8 cellular contexts compared by ENCODE assay signal in genomic region chr9:128103589-128103962, GRCh38. TPM values are rescaled to one million over a fixed set of nuclear protein-coding genes. Genes with fewer than 3 reads are reported as not detected.
DNase-seq lines count a peak whose midpoint lies in the region; ATAC-seq, FAIRE-seq and TF ChIP-seq lines count a peak whose summit lies in the region.

No MANE protein-coding gene starts in this region.

- no peaks in the 10 kb centered on the region for H3K79me2 ChIP-seq in OCI-LY1 (ENCODE audit: insufficient read depth, low read length)
- H3K79me2 ChIP-seq in neural cell (replicated peaks; ENCODE audit: insufficient read depth, low read length): no peaks in the 10 kb centered on the region

- DNase-seq in DMS53 (lab: John Stamatoyannopoulos, UW) (peak; percentile 75), astrocyte of the cerebellum (ENCODE audit: low read depth) (no peak), D721Med (ENCODE audit: insufficient read length, low spot score) (no peak), AG08395 (ENCODE audit: low spot score) (no peak), iPS-NIHi7 (ENCODE audit: extremely low spot score) (no peak)

- H3K9ac ChIP-seq in OCI-LY1 (ENCODE audit: low read length): no peak overlapping the region
- no peak overlapping the region for H3K9ac ChIP-seq in neural cell (ENCODE audit: low read length)

- H3K36me3 ChIP-seq in OCI-LY1 (ENCODE audit: insufficient read depth, low read length) (peaks cover 58% of the 10 kb centered on the region), neural cell (ENCODE audit: insufficient read depth, low read length) (no peaks in the 10 kb centered on the region)

- H3K27me3 ChIP-seq in OCI-LY1 (ENCODE audit: insufficient read depth, low read length) (no peaks in the 10 kb centered on the region), neural cell (ENCODE audit: insufficient read depth, low read depth, low read length) (no peaks in the 10 kb centered on the region)

- H3K4me2 ChIP-seq in OCI-LY1 (ENCODE audit: low read length) (no peak overlapping the region), neural cell (ENCODE audit: low read length) (no peak overlapping the region)

- H3K4me3 ChIP-seq in OCI-LY1 (ENCODE audit: low read depth, low read length, poor library complexity, severe bottlenecking): no peak overlapping the region
- H3K4me3 ChIP-seq in astrocyte of the cerebellum (ENCODE audit: low read depth, low read length): no peak overlapping the region
- no peak overlapping the region for H3K4me3 ChIP-seq in neural cell (ENCODE audit: low read length)

- H3K9me2 ChIP-seq in OCI-LY1 (ENCODE audit: low read depth, low read length) (no peaks in the 10 kb centered on the region), neural cell (ENCODE audit: insufficient read depth, low read length) (no peaks in the 10 kb centered on the region)

- H4K20me1 ChIP-seq in OCI-LY1 (ENCODE audit: insufficient read depth, low read length) (no peaks in the 10 kb centered on the region), neural cell (ENCODE audit: insufficient read depth) (no peaks in the 10 kb centered on the region)

- H3F3A ChIP-seq in OCI-LY1 (ENCODE audit: insufficient read depth, low read length) (no peaks in the 10 kb centered on the region), neural cell (ENCODE audit: insufficient read depth, low read length, poor library complexity, severe bottlenecking) (no peaks in the 10 kb centered on the region)

- H2AFZ ChIP-seq in OCI-LY1 (ENCODE audit: low read length): no peak overlapping the region
- H2AFZ ChIP-seq in neural cell (ENCODE audit: low read depth, low read length): no peak overlapping the region

- no peak for ATAC-seq in GM18511 (IDR thresholded peaks at IDR 0.05; ENCODE audit: unreplicated experiment)

- H3K27ac ChIP-seq in OCI-LY1 (ENCODE audit: low read depth, low read length, poor library complexity, severe bottlenecking) (peak overlapping the region; percentile 65), neural cell (ENCODE audit: low read length) (no peak overlapping the region)

- peaks cover 14% of the 10 kb centered on the region for H3K4me1 ChIP-seq in OCI-LY1 (ENCODE audit: insufficient read depth, low read length, severe bottlenecking)

- in situ Hi-C loops in astrocyte of the cerebellum (cut with HindIII; ENCODE audit: low sequenced_read_pairs): no loop called here

- H3K9me3 ChIP-seq in OCI-LY1 (ENCODE audit: low read length) (no peaks in the 10 kb centered on the region), neural cell (ENCODE audit: low read length) (no peaks in the 10 kb centered on the region)

- FAIRE-seq in D721Med (lab: Jason Lieb, UNC): no peak

- no peak for TF ChIP-seq EP300 in neural cell (conservative IDR thresholded peaks at IDR 0.05; ENCODE audit: poor library complexity, severe bottlenecking)

- TF ChIP-seq CTCF in OCI-LY1 (IDR thresholded peaks at IDR 0.05; ENCODE audit: low read length) (peak; percentile 60), astrocyte of the cerebellum (IDR thresholded peaks at IDR 0.05; ENCODE audit: low read depth, low read length, missing control alignments) (peak; percentile 34), neural cell (IDR thresholded peaks at IDR 0.05; ENCODE audit: poor library complexity, severe bottlenecking) (peak; percentile 19), D721Med (IDR thresholded peaks at IDR 0.05; ENCODE audit: insufficient read depth, missing control alignments) (no peak)

- no peak for TF ChIP-seq RAD21 in neural cell (conservative IDR thresholded peaks at IDR 0.05)

TF ChIP-seq in neural cell, 6 proteins besides CTCF, POLR2A, EP300 and RAD21:
- no peak for TF ChIP-seq TAF1 (IDR thresholded peaks at IDR 0.05; ENCODE audit: low read depth)
TF ChIP-seq in neural cell: peak in this region for 0.

RNA-seq across cellular contexts. Expression of gene PTGES2, which starts 24.0 kb away (rescaled TPM):
- 55.9 and 68.0 TPM in 2 replicates for polyA plus RNA-seq in neural cell
- 47.6 and 57.5 TPM in 2 replicates for polyA minus RNA-seq in neural cell

RNA-seq across cellular contexts. Expression of gene SLC25A25, which starts 35.5 kb away (rescaled TPM):
- 43.7 and 50.7 TPM in 2 replicates for polyA plus RNA-seq in neural cell
- 63.3 and 67.7 TPM in 2 replicates for polyA minus RNA-seq in neural cell

RNA-seq across cellular contexts. Expression of gene NAIF1, which starts 36.5 kb away (rescaled TPM):
- polyA plus RNA-seq in neural cell: 9.9 and 10.2 TPM in 2 replicates
- polyA minus RNA-seq in neural cell: 13.1 and 13.4 TPM in 2 replicates

RNA-seq across cellular contexts. Expression of gene LCN2, which starts 45.7 kb away (rescaled TPM):
- not detected in 2 replicates for polyA plus RNA-seq in neural cell
- polyA minus RNA-seq in neural cell: not detected in 2 replicates

RNA-seq across cellular contexts. Expression of gene BBLN, which starts 56.5 kb away (rescaled TPM):
- polyA plus RNA-seq in neural cell: 270 and 330 TPM in 2 replicates
- polyA minus RNA-seq in neural cell: 72.3 and 88.0 TPM in 2 replicates
